ENCODE assay signal across 22 cellular contexts in the genomic region with DNA sequence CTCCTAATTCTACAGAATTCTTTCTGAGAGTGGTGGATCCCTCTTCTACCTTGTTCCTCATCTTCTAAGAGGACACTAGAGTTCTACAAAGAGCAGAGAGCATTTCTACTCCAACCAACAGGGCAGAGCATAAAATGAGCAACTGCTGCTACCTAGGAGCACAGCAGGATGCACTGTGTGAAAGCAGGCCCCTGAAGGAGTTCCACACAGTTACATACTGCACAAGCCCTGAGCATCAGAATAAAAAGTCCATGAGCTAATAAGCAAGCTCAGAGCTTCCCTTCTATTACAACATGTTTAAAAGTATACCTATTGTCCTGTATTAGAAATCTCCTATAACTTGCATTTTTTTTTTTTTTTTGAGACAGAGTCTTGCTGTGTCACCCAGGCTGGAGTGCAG. TPM values are rescaled to one million over a fixed set of nuclear protein-coding genes. Genes with fewer than 3 reads are reported as not detected.
DNase-seq lines count a peak whose midpoint lies in the region; ATAC-seq and TF ChIP-seq lines count a peak whose summit lies in the region.
"Had no signal": no experiment of that assay in that cellular context is flagged by ENCODE, and none has a peak within 500 bp of the region (broad histone marks: within the 10 kb centered on the region; RNA-seq: fewer than 3 reads in every experiment).

No MANE protein-coding gene starts in this region.

- H3K4me3 Mint-ChIP-seq in chondrocyte (ENCODE audit: unreplicated experiment) (no peak overlapping the region), mesothelial cell of epicardium (no peak overlapping the region)
- H3K4me3 Mint-ChIP-seq: dendritic cell treated with granulocyte-macrophage colony-stimulating factor and Interleukin-4, amounts not matched to agents 40 ng/mL and 50 ng/mL, for 4 days; immature natural killer cell; natural killer cell; stimulated activated memory B cell treated with anti-CD40 and anti-IgM and Interleukin-4, amounts not matched to agents 10 μg/mL and 1 μg/mL and 100 μg/mL, for 72 hours had no signal

- intact Hi-C loops in cardiac septum (cut with DNase I) (no loop called here), left cardiac atrium (cut with DNase I) (no loop called here), stomach (cut with DNase I; ENCODE audit: low total_unique reads) (no loop called here)

- H3K27ac ChIP-seq in stomach = peak overlapping the region in 4 of 5 donors; percentile 15 to 93 (median 84)
- H3K27ac ChIP-seq: C4-2B had no signal

- no peaks in the 10 kb centered on the region for H3K27me3 Mint-ChIP-seq in chondrocyte (ENCODE audit: low read depth)
- H3K27me3 Mint-ChIP-seq in mesothelial cell of epicardium (ENCODE audit: low read depth) = no peaks in the 10 kb centered on the region

- H3K36me3 Mint-ChIP-seq in chondrocyte (ENCODE audit: low read depth) (peaks cover 27% of the 10 kb centered on the region), mesothelial cell of epicardium (peaks cover 14% of the 10 kb centered on the region)
- H3K36me3 Mint-ChIP-seq: immature natural killer cell; natural killer cell; stimulated activated memory B cell treated with anti-CD40 and anti-IgM and Interleukin-4, amounts not matched to agents 10 μg/mL and 1 μg/mL and 100 μg/mL, for 72 hours had no signal

- no peak for TF ChIP-seq EP300 in stomach (IDR thresholded peaks at IDR 0.05)

- DNase-seq in cardiac septum (ENCODE audit: low spot score) (peak; percentile 43), left cardiac atrium (no peak), chondrocyte (ENCODE audit: low spot score) (no peak), mesothelial cell of epicardium (ENCODE audit: low spot score in 2 of 2, unreplicated experiment in 2 of 2) (no peak), stomach (no peak)
- DNase-seq: activated naive CD4-positive, alpha-beta T cell treated with Interleukin-2 at 50 U/mL for 16 hours; activated T-cell treated with anti-CD3 and anti-CD28 coated beads for 4 hours; DMS79; erythroblast; immature natural killer cell; natural killer cell; NCI-H1436 treated with DMSO at 0.1 percent for 48 hours had no signal

- H3K4me1 Mint-ChIP-seq in chondrocyte (ENCODE audit: low read depth) (peaks cover 84% of the 10 kb centered on the region), mesothelial cell of epicardium (peaks cover 45% of the 10 kb centered on the region)
- H3K4me1 Mint-ChIP-seq: immature natural killer cell; natural killer cell; stimulated activated memory B cell treated with anti-CD40 and anti-IgM and Interleukin-4, amounts not matched to agents 10 μg/mL and 1 μg/mL and 100 μg/mL, for 72 hours had no signal

- no peak for TF ChIP-seq CTCF in chondrocyte (IDR thresholded peaks at IDR 0.05)
- no peak for TF ChIP-seq CTCF in mesothelial cell of epicardium (IDR thresholded peaks at IDR 0.05; ENCODE audit: unreplicated experiment)
- TF ChIP-seq CTCF in stomach (IDR thresholded peaks at IDR 0.05) = no peak

- no peaks in the 10 kb centered on the region for H3K27me3 ChIP-seq in stomach
- H3K27me3 ChIP-seq: MG63, tibial artery had no signal

- H3K9me3 ChIP-seq in stomach = no peaks in the 10 kb centered on the region
- H3K9me3 ChIP-seq: MG63, tibial artery had no signal

- TF ChIP-seq POLR2A in stomach (IDR thresholded peaks at IDR 0.05) = no peak

- H3K4me1 ChIP-seq in stomach = peaks cover 23 to 98% (median 66%) of the 10 kb centered on the region in 4 donors

- ATAC-seq in left cardiac atrium = no peak
- no peak for ATAC-seq in GM18498 (IDR thresholded peaks at IDR 0.05; ENCODE audit: unreplicated experiment)
- no peak for ATAC-seq in HG03571 (IDR thresholded peaks at IDR 0.05; ENCODE audit: unreplicated experiment)
- no peak for ATAC-seq in HG02840 (IDR thresholded peaks at IDR 0.05; ENCODE audit: low FRiP score, unreplicated experiment)
- ATAC-seq: HepG2; natural killer cell; stimulated activated memory B cell treated with anti-CD40 and anti-IgM and Interleukin-4, amounts not matched to agents 10 μg/mL and 1 μg/mL and 100 μg/mL, for 72 hours had no signal

- no peak overlapping the region for H3K4me3 ChIP-seq in stomach
- H3K4me3 ChIP-seq: lung, MG63, tibial artery had no signal

- H3K27ac Mint-ChIP-seq in chondrocyte (ENCODE audit: unreplicated experiment) (peak overlapping the region; percentile 91), mesothelial cell of epicardium (peak overlapping the region; percentile 25)
- H3K27ac Mint-ChIP-seq: dendritic cell treated with granulocyte-macrophage colony-stimulating factor and Interleukin-4, amounts not matched to agents 40 ng/mL and 50 ng/mL, for 4 days; immature natural killer cell; natural killer cell; stimulated activated memory B cell treated with anti-CD40 and anti-IgM and Interleukin-4, amounts not matched to agents 10 μg/mL and 1 μg/mL and 100 μg/mL, for 72 hours had no signal

- H3K9me3 Mint-ChIP-seq in chondrocyte (ENCODE audit: low read depth) (peaks cover 4% of the 10 kb centered on the region), mesothelial cell of epicardium (no peaks in the 10 kb centered on the region)
- H3K9me3 Mint-ChIP-seq: dendritic cell treated with granulocyte-macrophage colony-stimulating factor and Interleukin-4, amounts not matched to agents 40 ng/mL and 50 ng/mL, for 4 days; immature natural killer cell; natural killer cell; stimulated activated memory B cell treated with anti-CD40 and anti-IgM and Interleukin-4, amounts not matched to agents 10 μg/mL and 1 μg/mL and 100 μg/mL, for 72 hours had no signal

- peaks cover 0 to 27% (median 8%) of the 10 kb centered on the region in 4 donors for H3K36me3 ChIP-seq in stomach

RNA-seq across cellular contexts. Expression of a gene that starts 8.4 kb away (rescaled TPM):
- 467 TPM for total RNA-seq in cardiac septum
- 10 to 100 TPM; 32.3 to 92.2 TPM for total RNA-seq in left cardiac atrium
- 63.6 to 104 TPM (median 97.3 TPM) in 3 replicates for total RNA-seq in chondrocyte
- total RNA-seq in mesothelial cell of epicardium = 32.3 to 37.9 TPM (median 36.4 TPM) in 3 replicates
- 100 to 1,000 TPM in 1 of 5 donors, 10 to 100 TPM in 4; 42.3 to 118 (median 57.1) TPM for total RNA-seq in stomach
- 100 to 1,000 TPM in 1 of 3 donors, 10 to 100 TPM in 2; 45.7 to 240 (median 84.2) TPM for polyA plus RNA-seq in stomach

RNA-seq across cellular contexts. Expression of a gene that starts 53.1 kb away (rescaled TPM):
- 20.2 TPM for total RNA-seq in cardiac septum
- total RNA-seq in left cardiac atrium = 10 to 100 TPM; 15.6 to 16.2 TPM
- total RNA-seq in chondrocyte = 14.9 to 15.3 TPM (median 14.9 TPM) in 3 replicates
- total RNA-seq in mesothelial cell of epicardium = 20.7 to 23.3 TPM (median 20.8 TPM) in 3 replicates
- total RNA-seq in stomach = 10 to 100 TPM; 10.5 to 22.0 (median 11.3) TPM
- 10 to 100 TPM in 1 of 3 donors, 1 to 10 TPM in 2; 6.3 to 11.2 (median 7.0) TPM for polyA plus RNA-seq in stomach
